In genomic region chr19:44875666-44876418, GRCh38 we compare ENCODE assay signal across 16 cellular contexts. TPM values are rescaled to one million over a fixed set of nuclear protein-coding genes. Genes with fewer than 3 reads are reported as not detected.
DNase-seq lines count a peak whose midpoint lies in the region; ATAC-seq and TF ChIP-seq lines count a peak whose summit lies in the region.
"Had no signal": no experiment of that assay in that cellular context is flagged by ENCODE, and none has a peak within 500 bp of the region (broad histone marks: within the 10 kb centered on the region; RNA-seq: fewer than 3 reads in every experiment).

No MANE protein-coding gene starts in this region.

- H3K79me2 ChIP-seq in PC-3 (ENCODE audit: low read length): no peaks in the 10 kb centered on the region
- no peaks in the 10 kb centered on the region for H3K79me2 ChIP-seq in Karpas-422 (ENCODE audit: low read length)

- CTCF ChIA-PET in PC-3 (lab: Charles Lee): no interaction called here

- DNase-seq in AG10803 (ENCODE audit: low read depth): peak; percentile 9
- peak; percentile 59 for DNase-seq in PC-3
- DNase-seq in dermis blood vessel endothelial cell: peak; percentile 73
- peak in 2 of 3 donors; percentile 57 to 69 for DNase-seq in mucosa of descending colon
- DNase-seq in NCI-H1930 (lab: John Stamatoyannopoulos, UW): no peak
- no peak for DNase-seq in Karpas-422
- DNase-seq: activated CD4-positive, alpha-beta T cell treated with anti-CD3 and anti-CD28 coated beads, Interleukin-2, amount 50 U/mL, for 1 hour; activated effector memory CD4-positive, alpha-beta T cell treated with anti-CD3 and anti-CD28 coated beads, Interleukin-2, amount 50 U/mL, for 16 hours; caudate nucleus; COR-L47; erythroblast; NCI-H187 treated with DMSO at 0.1 percent for 48 hours; T-helper 1 cell; tibial artery had no signal

- H3K27me3 ChIP-seq in PC-3 (ENCODE audit: low read length): no peaks in the 10 kb centered on the region
- no peaks in the 10 kb centered on the region for H3K27me3 ChIP-seq in Karpas-422 (ENCODE audit: low read length)
- H3K27me3 ChIP-seq: tibial artery had no signal

- BruUV-seq in PC-3 (replicated peaks; lab: Mats Ljungman, UMichigan): no TSS peak

- H3K9me3 ChIP-seq in PC-3 (ENCODE audit: low read length) (no peaks in the 10 kb centered on the region), mucosa of descending colon (no peaks in the 10 kb centered on the region), Karpas-422 (ENCODE audit: low read length) (no peaks in the 10 kb centered on the region)
- H3K9me3 ChIP-seq: tibial artery had no signal

- peak; percentile 86 for ATAC-seq in PC-3
- peak; percentile 80 for ATAC-seq in mucosa of descending colon
- ATAC-seq in HG03521 (IDR thresholded peaks at IDR 0.05; ENCODE audit: unreplicated experiment): no peak
- ATAC-seq in HG03354 (IDR thresholded peaks at IDR 0.05; ENCODE audit: poor library complexity, severe bottlenecking, unreplicated experiment): no peak

- POLR2A ChIA-PET in PC-3 (lab: Charles Lee; ENCODE audit: unreplicated experiment): interaction anchor here (0.6 kb wide), 1 partner anchor 30 kb away, joined by 3 read pairs; the partner anchor contains the start of gene NECTIN2

- H3K9ac ChIP-seq in PC-3 (ENCODE audit: low read length): no peak overlapping the region
- no peak overlapping the region for H3K9ac ChIP-seq in Karpas-422 (ENCODE audit: low read length)

- no peaks in the 10 kb centered on the region for H3F3A ChIP-seq in PC-3 (ENCODE audit: low read length, unreplicated experiment)

- H3K9me2 ChIP-seq in PC-3 (replicated peaks; ENCODE audit: low read length) (no peaks in the 10 kb centered on the region), Karpas-422 (replicated peaks; ENCODE audit: insufficient read depth, low read length) (no peaks in the 10 kb centered on the region)

- H3K4me3 ChIP-seq in AG10803 (ENCODE audit: low read length): no peak overlapping the region
- H3K4me3 ChIP-seq in PC-3 (ENCODE audit: low read length): peak overlapping the region; percentile 22
- H3K4me3 ChIP-seq in mucosa of descending colon: no peak overlapping the region
- no peak overlapping the region for H3K4me3 ChIP-seq in Karpas-422 (ENCODE audit: low read length)
- H3K4me3 ChIP-seq: tibial artery had no signal

- no peaks in the 10 kb centered on the region for H4K20me1 ChIP-seq in PC-3 (ENCODE audit: low read length)
- H4K20me1 ChIP-seq in Karpas-422 (ENCODE audit: insufficient read depth, low read depth, low read length): no peaks in the 10 kb centered on the region

- H3K4me1 ChIP-seq in PC-3 (ENCODE audit: insufficient read depth, low read length): peaks cover 14% of the 10 kb centered on the region
- H3K4me1 ChIP-seq in mucosa of descending colon (ENCODE audit: low read depth): peaks cover 11% of the 10 kb centered on the region
- H3K4me1 ChIP-seq in Karpas-422 (ENCODE audit: low read length): no peaks in the 10 kb centered on the region

- H3K36me3 ChIP-seq in PC-3 (ENCODE audit: low read depth, low read length) (peaks cover 7% of the 10 kb centered on the region), mucosa of descending colon (ENCODE audit: low read depth) (no peaks in the 10 kb centered on the region), Karpas-422 (ENCODE audit: insufficient read depth, low read length) (no peaks in the 10 kb centered on the region)

- intact Hi-C loops in PC-3 (cut with micrococcal nuclease) (no loop called here), mucosa of descending colon (cut with DNase I, micrococcal nuclease) (no loop called here)

- H2AFZ ChIP-seq in PC-3 (ENCODE audit: low read length) (no peak overlapping the region), Karpas-422 (ENCODE audit: low read length) (no peak overlapping the region)

- TF ChIP-seq CTCF in AG10803 (conservative IDR thresholded peaks at IDR 0.05; ENCODE audit: low read length) (no peak), PC-3 (conservative IDR thresholded peaks at IDR 0.05; ENCODE audit: low read depth, low read length) (no peak), mucosa of descending colon (IDR thresholded peaks at IDR 0.05) (no peak)

- H3K4me2 ChIP-seq in PC-3 (ENCODE audit: low read length): peak overlapping the region; percentile 38
- no peak overlapping the region for H3K4me2 ChIP-seq in Karpas-422 (ENCODE audit: low read depth, low read length, poor library complexity, severe bottlenecking)

- H3K27ac ChIP-seq in PC-3 (ENCODE audit: low read length) (peak overlapping the region; percentile 47), Karpas-422 (ENCODE audit: low read length) (no peak overlapping the region)
- H3K27ac ChIP-seq: tibial artery had no signal

RNA-seq across cellular contexts. Expression of gene TOMM40, which starts 15.2 kb away (rescaled TPM):
- total RNA-seq in PC-3 (2014; rRNA removed) (190 and 201 TPM in 2 replicates), dermis blood vessel endothelial cell (50.0 and 81.6 TPM in 2 replicates), mucosa of descending colon (10 to 100 TPM; 47.9 to 82.6 (median 53.5) TPM)
- total RNA-seq in Karpas-422 (2014; rRNA removed; shearing (Covaris generic); ENCODE audit: low replicate concordance): 25.6 and 64.7 TPM in 2 replicates

RNA-seq across cellular contexts. Expression of gene NECTIN2, which starts 29.7 kb away (rescaled TPM):
- 61.0 and 71.6 TPM in 2 replicates for total RNA-seq in PC-3 (2014; rRNA removed)
- total RNA-seq in dermis blood vessel endothelial cell: 154 and 187 TPM in 2 replicates
- total RNA-seq in mucosa of descending colon: 100 to 1,000 TPM in 1 of 3 donors, 10 to 100 TPM in 2; 65.3 to 109 (median 98.8) TPM
- 2.0 TPM in 1 of 2 replicates, not detected in the other for total RNA-seq in Karpas-422 (2014; rRNA removed; shearing (Covaris generic); ENCODE audit: low replicate concordance)

RNA-seq across cellular contexts. Expression of gene APOE, which starts 29.8 kb away (rescaled TPM):
- total RNA-seq in PC-3 (2014; rRNA removed) (2.7 and 3.6 TPM in 2 replicates), dermis blood vessel endothelial cell (4.0 and 7.8 TPM in 2 replicates), mucosa of descending colon (10 to 100 TPM; 32.7 to 74.6 (median 46.2) TPM)
- 1.3 and 1.9 TPM in 2 replicates for total RNA-seq in Karpas-422 (2014; rRNA removed; shearing (Covaris generic); ENCODE audit: low replicate concordance)

RNA-seq across cellular contexts. Expression of gene APOC1, which starts 38.6 kb away (rescaled TPM):
- total RNA-seq in PC-3 (2014; rRNA removed) (2.7 and 3.3 TPM in 2 replicates), dermis blood vessel endothelial cell (1.7 and 1.9 TPM in 2 replicates), mucosa of descending colon (10 to 100 TPM in 1 of 3 donors, 1 to 10 TPM in 2; 3.6 to 12.7 (median 9.8) TPM)
- total RNA-seq in Karpas-422 (2014; rRNA removed; shearing (Covaris generic); ENCODE audit: low replicate concordance): not detected in 2 replicates

Comparison
In these comparisons a context has a peak if more than half of its experiments do, and no peak if none do; other contexts are left out.
1. DNase-seq: peak in AG10803 (single experiment), PC-3 (single experiment), dermis blood vessel endothelial cell (single experiment) and mucosa of descending colon (2 of 3); none in NCI-H1930 (0 of 2) and Karpas-422 (single experiment).
2. ATAC-seq: peak in PC-3 (single experiment) and mucosa of descending colon (single experiment); none in HG03521 (single experiment) and HG03354 (single experiment).
3. RNA of gene NECTIN2, which starts 29.7 kb away (total RNA-seq): 154 to 187 TPM in dermis blood vessel endothelial cell, 65.3 to 109 TPM in mucosa of descending colon and 61.0 to 71.6 TPM in PC-3; 2.0 TPM in Karpas-422; every median in the first group is over 10 times any median in the second.